ENCODE assay signal across 17 cellular contexts in genomic region chr2:167595021-167595420, GRCh38.
DNase-seq lines count a peak whose midpoint lies in the region; ATAC-seq, FAIRE-seq and TF ChIP-seq lines count a peak whose summit lies in the region.
"Had no signal": no experiment of that assay in that cellular context is flagged by ENCODE, and none has a peak within 500 bp of the region (broad histone marks: within the 10 kb centered on the region; RNA-seq: fewer than 3 reads in every experiment).

No MANE protein-coding gene starts in this region.

- CTCF ChIA-PET in HepG2 (lab: Yijun Ruan, JAX; ENCODE audit: low intra/inter-chr PET ratio, low total read pairs) (no interaction called here), Panc1 (lab: Charles Lee) (no interaction called here)
- CTCF ChIA-PET in activated CD8-positive, alpha-beta T cell treated with anti-CD3 and anti-CD28 coated beads for 36 hours (lab: Charles Lee) = no interaction called here

- H3K9me3 ChIP-seq in HepG2 (ENCODE audit: low read length) = no peaks in the 10 kb centered on the region
- H3K9me3 ChIP-seq in right lobe of liver = no peaks in the 10 kb centered on the region
- no peaks in the 10 kb centered on the region for H3K9me3 ChIP-seq in Panc1 (ENCODE audit: control insufficient read depth, insufficient read depth, low read depth, low read length)
- no peaks in the 10 kb centered on the region for H3K9me3 ChIP-seq in neural progenitor cell (ENCODE audit: low read depth)
- no peaks in the 10 kb centered on the region for H3K9me3 ChIP-seq in MG63
- H3K9me3 ChIP-seq: A549, BLaER1, HAP-1 had no signal

- POLR2A ChIA-PET in HepG2 (lab: Yijun Ruan, JAX) (no interaction called here), Panc1 (lab: Charles Lee) (no interaction called here)
- POLR2A ChIA-PET in activated CD8-positive, alpha-beta T cell treated with anti-CD3 and anti-CD28 coated beads for 36 hours (lab: Charles Lee) = no interaction called here

- no peaks in the 10 kb centered on the region for H3K36me3 ChIP-seq in HepG2 (replicated peaks in 1 of 2; ENCODE audit: control insufficient read depth in 1 of 2, insufficient read depth in 2 of 2, low read length in 2 of 2)
- no peaks in the 10 kb centered on the region for H3K36me3 ChIP-seq in right lobe of liver
- H3K36me3 ChIP-seq in Panc1 (ENCODE audit: control insufficient read depth, insufficient read depth, low read length) = no peaks in the 10 kb centered on the region
- H3K36me3 ChIP-seq in neural progenitor cell = no peaks in the 10 kb centered on the region
- no peaks in the 10 kb centered on the region for H3K36me3 ChIP-seq in MG63
- H3K36me3 ChIP-seq: BLaER1, HAP-1 had no signal

- intact Hi-C loops in HepG2 (cut with micrococcal nuclease; ENCODE audit: unreplicated experiment) = loop anchor here (2.0 kb wide), 1 partner anchor 524 kb away; no protein-coding TSS in a partner anchor
- intact Hi-C loops in right lobe of liver (cut with DNase I) = no loop called here
- intact Hi-C loops in Panc1 (cut with micrococcal nuclease; ENCODE audit: unreplicated experiment) = no loop called here
- intact Hi-C loops in activated CD8-positive, alpha-beta T cell treated with anti-CD3 and anti-CD28 coated beads for 36 hours (cut with micrococcal nuclease) = no loop called here

- H3K27me3 Mint-ChIP-seq in neural progenitor cell (ENCODE audit: insufficient read depth, low read depth) = no peaks in the 10 kb centered on the region
- H3K27me3 Mint-ChIP-seq in activated CD8-positive, alpha-beta T cell treated with anti-CD3 and anti-CD28 coated beads for 36 hours = no peaks in the 10 kb centered on the region

- ATAC-seq in HepG2 (peak; percentile 46; the same call in 2 of the 3 replicates), right lobe of liver (no peak), Panc1 (no peak)
- no peak for ATAC-seq in activated CD8-positive, alpha-beta T cell treated with anti-CD3 and anti-CD28 coated beads for 36 hours
- ATAC-seq: A549 had no signal

- no peaks in the 10 kb centered on the region for H3K36me3 Mint-ChIP-seq in neural progenitor cell
- no peaks in the 10 kb centered on the region for H3K36me3 Mint-ChIP-seq in activated CD8-positive, alpha-beta T cell treated with anti-CD3 and anti-CD28 coated beads for 36 hours (ENCODE audit: low read depth)
- H3K36me3 Mint-ChIP-seq: CD14-positive monocyte; CD4-positive, alpha-beta memory T cell had no signal

- no peak for FAIRE-seq in HepG2 (lab: Jason Lieb, UNC)
- FAIRE-seq: A549 had no signal

- DNase-seq in HepG2 (ENCODE audit: low spot score) (no peak), right lobe of liver (no peak), Panc1 (ENCODE audit: low read depth, low spot score) (no peak), neural progenitor cell (ENCODE audit: low spot score) (no peak), MG63 (no peak)
- no peak for DNase-seq in effector CD8-positive, alpha-beta T cell (lab: John Stamatoyannopoulos, UW)
- DNase-seq in activated CD8-positive, alpha-beta T cell treated with anti-CD3 and anti-CD28 coated beads for 36 hours = no peak
- DNase-seq: AML-193; CD4-positive, alpha-beta memory T cell; DMS153; DMS79; GDM1 had no signal

- H3K27ac ChIP-seq in HepG2 (ENCODE audit: extremely low read length, insufficient read depth, low read length) = no peak overlapping the region
- H3K27ac ChIP-seq in right lobe of liver = no peak overlapping the region
- no peak overlapping the region for H3K27ac ChIP-seq in Panc1 (ENCODE audit: low read length)
- no peak overlapping the region for H3K27ac ChIP-seq in neural progenitor cell
- H3K27ac ChIP-seq: 22Rv1, A549, BLaER1 had no signal

- H3K9me3 Mint-ChIP-seq in neural progenitor cell = no peaks in the 10 kb centered on the region
- H3K9me3 Mint-ChIP-seq in activated CD8-positive, alpha-beta T cell treated with anti-CD3 and anti-CD28 coated beads for 36 hours = no peaks in the 10 kb centered on the region
- H3K9me3 Mint-ChIP-seq: CD4-positive, alpha-beta memory T cell had no signal

- no peaks in the 10 kb centered on the region for H3F3A ChIP-seq in neural progenitor cell (ENCODE audit: low read depth)

- H3K9ac ChIP-seq in HepG2 (ENCODE audit: insufficient read depth, low read depth, low read length) = no peak overlapping the region
- no peak overlapping the region for H3K9ac ChIP-seq in neural progenitor cell
- H3K9ac ChIP-seq: BLaER1 had no signal

- H4K20me1 ChIP-seq in HepG2 (ENCODE audit: insufficient read depth, low read length) (no peaks in the 10 kb centered on the region), neural progenitor cell (ENCODE audit: low read depth) (no peaks in the 10 kb centered on the region)
- H4K20me1 ChIP-seq: BLaER1 had no signal

- no peaks in the 10 kb centered on the region for H3K27me3 ChIP-seq in HepG2 (ENCODE audit: control insufficient read depth in 1 of 2, insufficient read depth in 2 of 2, low read length in 2 of 2)
- H3K27me3 ChIP-seq in right lobe of liver = no peaks in the 10 kb centered on the region
- H3K27me3 ChIP-seq in Panc1 (ENCODE audit: control insufficient read depth, insufficient read depth, low read length) = no peaks in the 10 kb centered on the region
- H3K27me3 ChIP-seq in neural progenitor cell = no peaks in the 10 kb centered on the region
- no peaks in the 10 kb centered on the region for H3K27me3 ChIP-seq in MG63
- H3K27me3 ChIP-seq: BLaER1 had no signal

- in situ Hi-C loops in HepG2 (cut with HindIII; ENCODE audit: extremely low pct_ligation_motif_present, low pct_unique_long_range_greater_than_20kb) = no loop called here
- in situ Hi-C loops in Panc1 (cut with HindIII; ENCODE audit: low pct_unique_long_range_greater_than_20kb, low sequenced_read_pairs) = no loop called here

- H3K4me2 ChIP-seq in HepG2 (ENCODE audit: low read depth, low read length) (no peak overlapping the region), neural progenitor cell (no peak overlapping the region)
- H3K4me2 ChIP-seq: A549, BLaER1 had no signal

- H3K4me1 ChIP-seq in HepG2 (ENCODE audit: insufficient read depth, low read length) (no peaks in the 10 kb centered on the region), right lobe of liver (no peaks in the 10 kb centered on the region), Panc1 (ENCODE audit: control insufficient read depth, insufficient read depth, low read length) (no peaks in the 10 kb centered on the region), neural progenitor cell (peaks cover 7% of the 10 kb centered on the region)
- H3K4me1 ChIP-seq: A549, BLaER1 had no signal

- H3K27ac Mint-ChIP-seq in neural progenitor cell = no peak overlapping the region
- no peak overlapping the region for H3K27ac Mint-ChIP-seq in activated CD8-positive, alpha-beta T cell treated with anti-CD3 and anti-CD28 coated beads for 36 hours
- H3K27ac Mint-ChIP-seq: CD14-positive monocyte; CD4-positive, alpha-beta memory T cell had no signal

- H3K4me3 Mint-ChIP-seq in neural progenitor cell = no peak overlapping the region
- no peak overlapping the region for H3K4me3 Mint-ChIP-seq in activated CD8-positive, alpha-beta T cell treated with anti-CD3 and anti-CD28 coated beads for 36 hours
- H3K4me3 Mint-ChIP-seq: CD14-positive monocyte had no signal

- H3K4me3 ChIP-seq in HepG2 (replicated peaks in 1 of 3; ENCODE audit: insufficient read depth in 1 of 3, low read depth in 2 of 3, low read length in 3 of 3) = no peak overlapping the region
- H3K4me3 ChIP-seq in right lobe of liver = no peak overlapping the region
- no peak overlapping the region for H3K4me3 ChIP-seq in Panc1 (ENCODE audit: low read depth in 2 of 2, low read length in 2 of 2)
- H3K4me3 ChIP-seq in neural progenitor cell = no peak overlapping the region
- no peak overlapping the region for H3K4me3 ChIP-seq in MG63
- H3K4me3 ChIP-seq: A549, BLaER1, HAP-1 had no signal

- H2AFZ ChIP-seq in HepG2 (ENCODE audit: low read length) (no peak overlapping the region), neural progenitor cell (replicated peaks) (no peak overlapping the region)

- no peak for TF ChIP-seq EP300 in HepG2 (IDR thresholded peaks at IDR 0.05; ENCODE audit: low read depth in 2 of 2, low read length in 2 of 2)
- TF ChIP-seq EP300 in HepG2 (CRISPR knock-in tag; IDR thresholded peaks at IDR 0.05; ENCODE audit: borderline replicate concordance) = no peak

- peaks cover 8% of the 10 kb centered on the region for H3K4me1 Mint-ChIP-seq in neural progenitor cell
- H3K4me1 Mint-ChIP-seq in activated CD8-positive, alpha-beta T cell treated with anti-CD3 and anti-CD28 coated beads for 36 hours (ENCODE audit: low read depth) = no peaks in the 10 kb centered on the region

- TF ChIP-seq CTCF in HepG2 (CRISPR knock-in tag; IDR thresholded peaks at IDR 0.05) = no peak
- TF ChIP-seq CTCF in right lobe of liver (IDR thresholded peaks at IDR 0.05) = no peak
- 0 out of 2 replicates have a peak, but pooled peaks have one; percentile 5 for TF ChIP-seq CTCF in Panc1 (IDR thresholded peaks at IDR 0.05)
- TF ChIP-seq CTCF in neural progenitor cell (IDR thresholded peaks at IDR 0.05) = peak; percentile 13
- no peak for TF ChIP-seq CTCF in activated CD8-positive, alpha-beta T cell treated with anti-CD3 and anti-CD28 coated beads for 36 hours (IDR thresholded peaks at IDR 0.05)

- no peak for TF ChIP-seq RAD21 in HepG2 (CRISPR knock-in tag; IDR thresholded peaks at IDR 0.05)

- no peak for TF ChIP-seq POLR2A in HepG2 (IDR thresholded peaks at IDR 0.05; ENCODE audit: insufficient read depth in 1 of 2, low read depth in 2 of 2, low read length in 2 of 2)
- no peak for TF ChIP-seq POLR2A in right lobe of liver (IDR thresholded peaks at IDR 0.05)

- H3K79me2 ChIP-seq in HepG2 (ENCODE audit: insufficient read depth, low read length) (no peaks in the 10 kb centered on the region), neural progenitor cell (ENCODE audit: low read depth) (no peaks in the 10 kb centered on the region)

- 9% methylated on average over 3 of the region's 3 CpGs for WGBS in HepG2 (ENCODE audit: low lambda C conversion rate)
- 54% methylated on average over 3 of the region's 3 CpGs for WGBS in right lobe of liver (ENCODE audit: insufficient coverage, low coverage, low lambda C conversion rate, missing lambda C conversion rate)

- BruUV-seq in HepG2 (replicated peaks; lab: Mats Ljungman, UMichigan) (no TSS peak), Panc1 (replicated peaks; lab: Mats Ljungman, UMichigan) (no TSS peak)

TF ChIP-seq in HepG2, 621 proteins besides CTCF, POLR2A, EP300 and RAD21:
- TF ChIP-seq ARID2 (CRISPR knock-in tag; IDR thresholded peaks at IDR 0.05; ENCODE audit: borderline replicate concordance) (no peak), STAG1 (CRISPR knock-in tag; IDR thresholded peaks at IDR 0.05) (peak; percentile 38; the same call in 1 of the 2 replicates)
TF ChIP-seq in HepG2: peak in this region for 1.

Comparison
In these comparisons a context has a peak if more than half of its experiments do, and no peak if none do; other contexts are left out.
1. CTCF ChIP-seq: peak in Panc1 (single experiment) and neural progenitor cell (single experiment); none in HepG2 (single experiment), right lobe of liver (0 of 4) and activated CD8-positive, alpha-beta T cell treated with anti-CD3 and anti-CD28 coated beads for 36 hours (single experiment).